32 cellular contexts compared by ENCODE assay signal in the genomic region with DNA sequence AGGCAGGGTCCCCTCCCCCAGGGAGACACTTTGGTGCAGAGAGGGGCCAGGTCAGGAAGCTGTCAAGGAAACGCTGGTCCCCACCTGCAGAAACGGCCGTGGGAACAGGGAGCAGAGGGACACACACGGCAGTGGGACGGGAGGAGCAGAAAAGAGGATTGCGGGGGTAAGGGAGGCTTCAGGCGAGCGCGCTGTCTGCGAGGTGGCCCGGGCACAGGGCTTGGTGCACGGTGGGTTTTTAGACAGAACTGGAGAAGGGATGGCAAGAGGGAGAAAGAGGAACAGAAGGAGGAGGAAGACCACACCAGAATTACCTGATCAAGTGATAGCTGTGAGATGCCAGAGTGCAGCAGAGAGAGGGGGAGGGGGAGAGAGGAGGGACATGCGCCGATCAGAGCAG.
"Had no signal": no experiment of that assay in that cellular context is flagged by ENCODE, and none has a peak within 500 bp of the region (broad histone marks: within the 10 kb centered on the region; RNA-seq: fewer than 3 reads in every experiment).

No MANE protein-coding gene starts in this region.

- H3K27me3 Mint-ChIP-seq: activated CD4-positive, alpha-beta memory T cell treated with anti-CD3 and anti-CD28 coated beads for 36 hours had no signal

- H3K4me3 ChIP-seq: Peyer's patch, SJSA1 had no signal

- H3K36me3 Mint-ChIP-seq: activated naive CD4-positive, alpha-beta T cell treated with anti-CD3 and anti-CD28 coated beads, Interleukin-2, amount 50 U/mL, for 24 hours; brain had no signal

- H3K4me1 Mint-ChIP-seq: activated CD4-positive, alpha-beta T cell treated with anti-CD3 and anti-CD28 coated beads for 36 hours; activated naive CD4-positive, alpha-beta T cell treated with anti-CD3 and anti-CD28 coated beads, Interleukin-2, amount 50 U/mL, for 24 hours; brain had no signal

- H3K9me3 ChIP-seq: Peyer's patch, SJSA1, SK-N-SH had no signal

- H3K27ac Mint-ChIP-seq: activated CD4-positive, alpha-beta memory T cell treated with anti-CD3 and anti-CD28 coated beads for 36 hours; activated CD4-positive, alpha-beta T cell treated with anti-CD3 and anti-CD28 coated beads for 36 hours; activated naive CD4-positive, alpha-beta T cell treated with anti-CD3 and anti-CD28 coated beads, Interleukin-2, amount 50 U/mL, for 24 hours; T-helper 2 cell treated with Interferon-gamma antibody and Interleukin-4, amounts not matched to agents 5 μg/mL and 100 μg/mL, for 36 hours had no signal

- H3K27me3 ChIP-seq: Peyer's patch, SJSA1 had no signal

- H3K4me3 Mint-ChIP-seq: activated CD4-positive, alpha-beta memory T cell treated with anti-CD3 and anti-CD28 coated beads for 36 hours; activated CD4-positive, alpha-beta T cell treated with anti-CD3 and anti-CD28 coated beads for 36 hours; activated naive CD4-positive, alpha-beta T cell treated with anti-CD3 and anti-CD28 coated beads, Interleukin-2, amount 50 U/mL, for 24 hours; brain; T-helper 1 cell treated with Interleukin-12 subunit alpha and Interleukin-12 subunit beta and Interleukin-4 antibody, amounts not matched to agents 30 μg/mL and 1 μg/mL, for 36 hours; T-helper 2 cell treated with Interferon-gamma antibody and Interleukin-4, amounts not matched to agents 5 μg/mL and 100 μg/mL, for 36 hours had no signal

- ATAC-seq: activated CD4-positive, alpha-beta T cell treated with anti-CD3 and anti-CD28 coated beads for 36 hours; activated CD4-positive, CD25-positive, alpha-beta regulatory T cell treated with anti-CD3 and anti-CD28 coated beads, Interleukin-2, amount 50 U/mL, for 24 hours; PC-3 had no signal

- H3K4me1 ChIP-seq: Peyer's patch, SJSA1 had no signal

- H3K9me3 Mint-ChIP-seq: activated CD4-positive, alpha-beta memory T cell treated with anti-CD3 and anti-CD28 coated beads for 36 hours; activated naive CD4-positive, alpha-beta T cell treated with anti-CD3 and anti-CD28 coated beads, Interleukin-2, amount 50 U/mL, for 24 hours; brain; T-helper 1 cell treated with Interleukin-12 subunit alpha and Interleukin-12 subunit beta and Interleukin-4 antibody, amounts not matched to agents 30 μg/mL and 1 μg/mL, for 36 hours; T-helper 2 cell treated with Interferon-gamma antibody and Interleukin-4, amounts not matched to agents 5 μg/mL and 100 μg/mL, for 36 hours had no signal

- H3K36me3 ChIP-seq: Peyer's patch, SJSA1 had no signal

- H3K9ac ChIP-seq: SK-N-SH had no signal

- H3K9me2 ChIP-seq: SK-N-SH had no signal

- DNase-seq: activated CD4-positive, alpha-beta memory T cell treated with anti-CD3 and anti-CD28 coated beads for 36 hours; activated CD4-positive, alpha-beta T cell treated with anti-CD3 and anti-CD28 coated beads for 36 hours; activated CD4-positive, alpha-beta T cell treated with anti-CD3 and anti-CD28 coated beads, Interleukin-2, amount 50 U/mL, for 1 hour; activated CD8-positive, alpha-beta memory T cell treated with anti-CD3 and anti-CD28 coated beads, Interleukin-2, amount 50 U/mL, for 4 hours; activated effector memory CD4-positive, alpha-beta T cell treated with anti-CD3 and anti-CD28 coated beads, Interleukin-2, amount 50 U/mL, for 16 hours; activated naive CD4-positive, alpha-beta T cell; activated T-cell treated with anti-CD3 and anti-CD28 coated beads for 4 hours; activated T-cell treated with anti-CD3 and anti-CD28 coated beads, Interleukin-2, amount 50 U/mL, for 48 hours; anterior cingulate cortex; caudate nucleus; cerebellar nuclear complex; NCI-H1092 treated with DMSO at 0.1 percent for 48 hours; NCI-H1417; NCI-H187 treated with DMSO at 0.1 percent for 48 hours; NCI-H2081; NCI-H2171 treated with DMSO at 0.1 percent for 48 hours; NCI-H2227 treated with DMSO at 0.1 percent for 48 hours; NCI-H446 treated with DMSO at 0.1 percent for 48 hours; NCI-H524; NCI-H69; NCI-H82; PC-3; Peyer's patch; RPMI8226; SHP77 treated with DMSO at 0.1 percent for 48 hours; SK-N-SH had no signal

- H3K4me2 ChIP-seq: SK-N-SH had no signal

- H3K27ac ChIP-seq: Peyer's patch, SJSA1 had no signal
